ENCODE assay signal across 1 cellular context in the genomic region with DNA sequence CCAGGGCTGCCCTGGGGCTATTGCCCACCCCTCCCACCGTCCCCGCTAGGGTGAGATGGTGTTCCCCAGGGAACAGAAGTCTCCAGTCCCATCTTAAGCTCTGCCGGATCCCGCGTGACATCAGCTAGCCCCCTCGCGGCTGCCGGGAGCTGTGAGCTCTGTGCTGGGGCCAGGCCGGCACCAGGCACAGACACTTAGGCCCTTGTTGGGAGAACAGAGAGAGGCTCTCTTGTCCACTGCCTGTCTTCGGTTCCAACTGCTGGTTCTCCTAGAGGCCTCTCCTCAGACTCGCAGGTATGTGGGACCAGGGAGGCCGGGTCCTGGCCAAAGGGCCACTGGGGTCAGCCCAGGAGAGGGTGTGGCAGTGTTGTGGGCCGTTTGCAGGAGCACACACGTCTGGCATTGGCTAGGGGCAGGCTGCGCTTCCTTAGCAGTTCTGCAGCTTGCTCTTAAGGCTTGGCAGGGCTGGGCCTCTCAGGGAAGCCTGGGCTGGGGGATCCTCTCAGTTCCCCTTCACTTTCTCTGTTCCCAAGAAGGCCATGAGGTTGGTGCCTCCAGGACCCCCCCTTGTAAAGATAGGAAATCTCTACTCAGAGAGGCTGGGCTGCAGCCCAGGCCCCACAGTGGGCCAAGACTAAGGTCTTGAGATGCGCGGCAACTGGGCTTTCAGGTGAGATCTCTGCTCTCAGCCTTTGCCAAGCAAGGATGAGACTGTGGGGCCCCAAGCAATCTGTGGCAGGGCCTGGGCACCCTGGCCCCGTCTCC.
TF ChIP-seq lines count a peak whose summit lies in the region.

No MANE protein-coding gene starts in this region.

TF ChIP-seq in GM23338, 12 proteins besides CTCF, POLR2A, EP300 and RAD21 (continued from another document):
- TF ChIP-seq, protein P1, sequence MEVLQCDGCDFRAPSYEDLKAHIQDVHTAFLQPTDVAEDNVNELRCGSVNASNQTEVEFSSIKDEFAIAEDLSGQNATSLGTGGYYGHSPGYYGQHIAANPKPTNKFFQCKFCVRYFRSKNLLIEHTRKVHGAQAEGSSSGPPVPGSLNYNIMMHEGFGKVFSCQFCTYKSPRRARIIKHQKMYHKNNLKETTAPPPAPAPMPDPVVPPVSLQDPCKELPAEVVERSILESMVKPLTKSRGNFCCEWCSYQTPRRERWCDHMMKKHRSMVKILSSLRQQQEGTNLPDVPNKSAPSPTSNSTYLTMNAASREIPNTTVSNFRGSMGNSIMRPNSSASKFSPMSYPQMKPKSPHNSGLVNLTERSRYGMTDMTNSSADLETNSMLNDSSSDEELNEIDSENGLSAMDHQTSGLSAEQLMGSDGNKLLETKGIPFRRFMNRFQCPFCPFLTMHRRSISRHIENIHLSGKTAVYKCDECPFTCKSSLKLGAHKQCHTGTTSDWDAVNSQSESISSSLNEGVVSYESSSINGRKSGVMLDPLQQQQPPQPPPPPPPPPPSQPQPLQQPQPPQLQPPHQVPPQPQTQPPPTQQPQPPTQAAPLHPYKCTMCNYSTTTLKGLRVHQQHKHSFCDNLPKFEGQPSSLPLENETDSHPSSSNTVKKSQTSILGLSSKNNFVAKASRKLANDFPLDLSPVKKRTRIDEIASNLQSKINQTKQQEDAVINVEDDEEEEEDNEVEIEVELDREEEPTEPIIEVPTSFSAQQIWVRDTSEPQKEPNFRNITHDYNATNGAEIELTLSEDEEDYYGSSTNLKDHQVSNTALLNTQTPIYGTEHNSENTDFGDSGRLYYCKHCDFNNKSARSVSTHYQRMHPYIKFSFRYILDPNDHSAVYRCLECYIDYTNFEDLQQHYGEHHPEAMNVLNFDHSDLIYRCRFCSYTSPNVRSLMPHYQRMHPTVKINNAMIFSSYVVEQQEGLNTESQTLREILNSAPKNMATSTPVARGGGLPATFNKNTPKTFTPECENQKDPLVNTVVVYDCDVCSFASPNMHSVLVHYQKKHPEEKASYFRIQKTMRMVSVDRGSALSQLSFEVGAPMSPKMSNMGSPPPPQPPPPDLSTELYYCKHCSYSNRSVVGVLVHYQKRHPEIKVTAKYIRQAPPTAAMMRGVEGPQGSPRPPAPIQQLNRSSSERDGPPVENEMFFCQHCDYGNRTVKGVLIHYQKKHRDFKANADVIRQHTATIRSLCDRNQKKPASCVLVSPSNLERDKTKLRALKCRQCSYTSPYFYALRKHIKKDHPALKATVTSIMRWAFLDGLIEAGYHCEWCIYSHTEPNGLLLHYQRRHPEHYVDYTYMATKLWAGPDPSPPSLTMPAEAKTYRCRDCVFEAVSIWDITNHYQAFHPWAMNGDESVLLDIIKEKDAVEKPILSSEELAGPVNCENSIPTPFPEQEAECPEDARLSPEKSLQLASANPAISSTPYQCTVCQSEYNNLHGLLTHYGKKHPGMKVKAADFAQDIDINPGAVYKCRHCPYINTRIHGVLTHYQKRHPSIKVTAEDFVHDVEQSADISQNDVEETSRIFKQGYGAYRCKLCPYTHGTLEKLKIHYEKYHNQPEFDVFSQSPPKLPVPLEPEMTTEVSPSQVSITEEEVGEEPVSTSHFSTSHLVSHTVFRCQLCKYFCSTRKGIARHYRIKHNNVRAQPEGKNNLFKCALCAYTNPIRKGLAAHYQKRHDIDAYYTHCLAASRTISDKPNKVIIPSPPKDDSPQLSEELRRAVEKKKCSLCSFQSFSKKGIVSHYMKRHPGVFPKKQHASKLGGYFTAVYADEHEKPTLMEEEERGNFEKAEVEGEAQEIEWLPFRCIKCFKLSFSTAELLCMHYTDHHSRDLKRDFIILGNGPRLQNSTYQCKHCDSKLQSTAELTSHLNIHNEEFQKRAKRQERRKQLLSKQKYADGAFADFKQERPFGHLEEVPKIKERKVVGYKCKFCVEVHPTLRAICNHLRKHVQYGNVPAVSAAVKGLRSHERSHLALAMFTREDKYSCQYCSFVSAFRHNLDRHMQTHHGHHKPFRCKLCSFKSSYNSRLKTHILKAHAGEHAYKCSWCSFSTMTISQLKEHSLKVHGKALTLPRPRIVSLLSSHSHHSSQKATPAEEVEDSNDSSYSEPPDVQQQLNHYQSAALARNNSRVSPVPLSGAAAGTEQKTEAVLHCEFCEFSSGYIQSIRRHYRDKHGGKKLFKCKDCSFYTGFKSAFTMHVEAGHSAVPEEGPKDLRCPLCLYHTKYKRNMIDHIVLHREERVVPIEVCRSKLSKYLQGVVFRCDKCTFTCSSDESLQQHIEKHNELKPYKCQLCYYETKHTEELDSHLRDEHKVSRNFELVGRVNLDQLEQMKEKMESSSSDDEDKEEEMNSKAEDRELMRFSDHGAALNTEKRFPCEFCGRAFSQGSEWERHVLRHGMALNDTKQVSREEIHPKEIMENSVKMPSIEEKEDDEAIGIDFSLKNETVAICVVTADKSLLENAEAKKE (CRISPR knock-in tag; IDR thresholded peaks at IDR 0.05): no peak
- TF ChIP-seq EZH2 (IDR thresholded peaks at IDR 0.05; ENCODE audit: low read depth, unreplicated experiment): no peak
- no peak for TF ChIP-seq ZNF114 (CRISPR knock-in tag; IDR thresholded peaks at IDR 0.05)
